Comparison of ENCODE assay signal across 9 cellular contexts in the genomic region with DNA sequence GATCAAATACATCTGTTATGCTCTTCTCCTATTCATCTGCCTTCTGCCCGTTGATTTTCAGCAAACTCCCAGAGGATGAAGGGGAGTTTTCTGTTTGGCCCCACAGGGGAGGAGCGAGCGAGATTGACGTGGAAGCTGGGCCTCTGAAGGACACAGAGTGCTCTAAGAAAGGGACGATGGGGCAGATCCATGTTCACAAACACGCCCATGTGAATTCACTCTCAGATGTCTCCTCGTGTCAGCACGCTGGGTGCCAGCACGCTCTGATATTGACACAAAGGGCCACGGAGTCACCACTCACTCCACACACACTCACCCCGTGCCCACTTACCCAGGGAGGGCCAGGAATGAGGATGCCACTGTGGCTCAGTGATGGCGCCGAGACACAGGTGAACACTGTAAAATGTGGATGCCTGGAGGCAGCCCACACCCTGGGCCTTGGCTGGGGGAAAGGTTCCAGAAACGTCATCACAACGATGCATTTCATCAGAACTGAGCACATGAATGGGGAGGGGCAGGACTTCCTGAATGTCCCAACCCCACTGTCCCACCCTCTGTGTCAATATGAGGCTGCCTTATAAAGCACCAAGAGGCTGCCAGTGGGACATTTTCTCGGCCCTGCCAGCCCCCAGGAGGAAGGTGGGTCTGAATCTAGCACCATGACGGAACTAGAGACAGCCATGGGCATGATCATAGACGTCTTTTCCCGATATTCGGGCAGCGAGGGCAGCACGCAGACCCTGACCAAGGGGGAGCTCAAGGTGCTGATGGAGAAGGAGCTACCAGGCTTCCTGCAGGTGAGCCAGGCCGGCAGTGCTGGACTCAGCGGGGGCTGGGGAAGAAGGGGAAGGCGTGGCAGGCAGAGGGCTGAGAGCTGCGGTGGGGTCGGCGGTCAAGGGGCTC. TPM values are rescaled to one million over a fixed set of nuclear protein-coding genes. Genes with fewer than 3 reads are reported as not detected.
DNase-seq lines count a peak whose midpoint lies in the region; TF ChIP-seq lines count a peak whose summit lies in the region.
"Had no signal": no experiment of that assay in that cellular context is flagged by ENCODE, and none has a peak within 500 bp of the region (broad histone marks: within the 10 kb centered on the region; RNA-seq: fewer than 3 reads in every experiment).

A gene (plus strand): TSS at position 605 of the 903 bp plus-strand sequence. CDS start 55 bp downstream, at position 660.

- peak within 1 kb of the TSS; percentile 20 to 50 (median 43) for H3K4me3 ChIP-seq in stomach
- H3K4me3 ChIP-seq: thyroid gland had no signal

- H3K27me3 Mint-ChIP-seq in activated T-cell treated with anti-CD3 and anti-CD28 coated beads, Interleukin-2, amount 50 U/mL, for 24 hours: no peaks in the 10 kb centered on the region
- H3K27me3 Mint-ChIP-seq in immature natural killer cell (ENCODE audit: low read depth in 3 of 3): peaks cover 3 to 15% (median 13%) of the 10 kb centered on the region in 3 donors

- H3K36me3 Mint-ChIP-seq in activated T-cell treated with anti-CD3 and anti-CD28 coated beads, Interleukin-2, amount 50 U/mL, for 24 hours (ENCODE audit: low read depth): no peaks in the 10 kb centered on the region
- peaks cover 0 to 4% (median 4%) of the 10 kb centered on the region in 3 donors for H3K36me3 Mint-ChIP-seq in immature natural killer cell

- H3K27ac Mint-ChIP-seq in activated T-cell treated with anti-CD3 and anti-CD28 coated beads, Interleukin-2, amount 50 U/mL, for 24 hours: peak within 1 kb of the TSS; percentile 95
- peak within 1 kb of the TSS; percentile 84 to 98 (median 97) for H3K27ac Mint-ChIP-seq in immature natural killer cell

- intact Hi-C loops in stomach (cut with DNase I; ENCODE audit: low total_unique reads): no loop called here

- H3K27me3 ChIP-seq in stomach: no peaks in the 10 kb centered on the region
- H3K27me3 ChIP-seq: thyroid gland had no signal

- peaks cover 44 to 67% (median 55%) of the 10 kb centered on the region in 4 donors for H3K4me1 ChIP-seq in stomach

- 49 to 69% (median 66%) methylated on average over 27 to 28 of the region's 28 CpGs for WGBS in stomach, 5 donors

- peak in 1 of 4 donors; percentile 33 for TF ChIP-seq POLR2A in stomach (IDR thresholded peaks at IDR 0.05)

- no peaks in the 10 kb centered on the region for H3K9me3 Mint-ChIP-seq in activated T-cell treated with anti-CD3 and anti-CD28 coated beads, Interleukin-2, amount 50 U/mL, for 24 hours
- no peaks in the 10 kb centered on the region for H3K9me3 Mint-ChIP-seq in immature natural killer cell

- H3K4me1 Mint-ChIP-seq in activated T-cell treated with anti-CD3 and anti-CD28 coated beads, Interleukin-2, amount 50 U/mL, for 24 hours (ENCODE audit: low read depth): peaks cover 87% of the 10 kb centered on the region
- H3K4me1 Mint-ChIP-seq in immature natural killer cell: peaks cover 87 to 88% of the 10 kb centered on the region in 2 donors

- peak within 1 kb of the TSS; percentile 43 for H3K4me3 Mint-ChIP-seq in activated T-cell treated with anti-CD3 and anti-CD28 coated beads, Interleukin-2, amount 50 U/mL, for 24 hours
- peak within 1 kb of the TSS; percentile 61 to 86 (median 76) for H3K4me3 Mint-ChIP-seq in immature natural killer cell

- DNase-seq in activated T-cell treated with anti-CD3 and anti-CD28 coated beads, Interleukin-2, amount 50 U/mL, for 24 hours: no peak
- no peak for DNase-seq in activated T-cell treated with anti-CD3 and anti-CD28 coated beads, Interleukin-2, amount 50 U/mL, for 1 hour
- DNase-seq in UCSD-AML1 (lab: John Stamatoyannopoulos, UW; ENCODE audit: unreplicated experiment): peak; percentile 51
- no peak for DNase-seq in immature natural killer cell
- peak; percentile 67 for DNase-seq in stomach
- no peak for DNase-seq in NCI-H2196 (lab: John Stamatoyannopoulos, UW; ENCODE audit: unreplicated experiment)
- DNase-seq in T1000 (lab: John Stamatoyannopoulos, UW): no peak
- DNase-seq in midbrain (lab: John Stamatoyannopoulos, UW): no peak
- DNase-seq: thyroid gland had no signal

- no peak for TF ChIP-seq CTCF in stomach (IDR thresholded peaks at IDR 0.05)

- no peaks in the 10 kb centered on the region for H3K9me3 ChIP-seq in stomach
- H3K9me3 ChIP-seq: thyroid gland had no signal

- peak within 1 kb of the TSS; percentile 72 to 89 (median 79) for H3K27ac ChIP-seq in stomach
- H3K27ac ChIP-seq: thyroid gland had no signal

- H3K36me3 ChIP-seq in stomach: peaks cover 0 to 8% (median 3%) of the 10 kb centered on the region in 4 donors
- H3K36me3 ChIP-seq: thyroid gland had no signal

- TF ChIP-seq EP300 in stomach (IDR thresholded peaks at IDR 0.05): no peak

RNA-seq across cellular contexts. Expression of the gene that starts here (rescaled TPM):
- polyA plus RNA-seq in immature natural killer cell (1 to 10 TPM in 1 of 3 donors, not detected in 2; 1.5 TPM), stomach (1,000 to 10,000 TPM in 1 of 3 donors, 100 to 1,000 TPM in 2; 142 to 2,173 (median 337) TPM)
- total RNA-seq in stomach: 100 to 1,000 TPM in 2 of 5 donors, 10 to 100 TPM in 1, 1 to 10 TPM in 1, not detected in 1; 3.1 to 237 (median 93.3) TPM

Comparison
In these comparisons a context has a peak if more than half of its experiments do, and no peak if none do; other contexts are left out.
1. RNA of the gene that starts here (polyA plus RNA-seq): 142 to 2,173 TPM in stomach; 1.5 TPM in immature natural killer cell; every median in the first group is over 10 times any median in the second.
2. DNase-seq: peak in UCSD-AML1 (single experiment) and stomach (single experiment); none in activated T-cell treated with anti-CD3 and anti-CD28 coated beads, Interleukin-2, amount 50 U/mL, for 24 hours (single experiment), activated T-cell treated with anti-CD3 and anti-CD28 coated beads, Interleukin-2, amount 50 U/mL, for 1 hour (single experiment), immature natural killer cell (0 of 3), NCI-H2196 (single experiment), T1000 (single experiment) and midbrain (single experiment).